Comparison of ENCODE assay signal across 18 cellular contexts in the genomic region with DNA sequence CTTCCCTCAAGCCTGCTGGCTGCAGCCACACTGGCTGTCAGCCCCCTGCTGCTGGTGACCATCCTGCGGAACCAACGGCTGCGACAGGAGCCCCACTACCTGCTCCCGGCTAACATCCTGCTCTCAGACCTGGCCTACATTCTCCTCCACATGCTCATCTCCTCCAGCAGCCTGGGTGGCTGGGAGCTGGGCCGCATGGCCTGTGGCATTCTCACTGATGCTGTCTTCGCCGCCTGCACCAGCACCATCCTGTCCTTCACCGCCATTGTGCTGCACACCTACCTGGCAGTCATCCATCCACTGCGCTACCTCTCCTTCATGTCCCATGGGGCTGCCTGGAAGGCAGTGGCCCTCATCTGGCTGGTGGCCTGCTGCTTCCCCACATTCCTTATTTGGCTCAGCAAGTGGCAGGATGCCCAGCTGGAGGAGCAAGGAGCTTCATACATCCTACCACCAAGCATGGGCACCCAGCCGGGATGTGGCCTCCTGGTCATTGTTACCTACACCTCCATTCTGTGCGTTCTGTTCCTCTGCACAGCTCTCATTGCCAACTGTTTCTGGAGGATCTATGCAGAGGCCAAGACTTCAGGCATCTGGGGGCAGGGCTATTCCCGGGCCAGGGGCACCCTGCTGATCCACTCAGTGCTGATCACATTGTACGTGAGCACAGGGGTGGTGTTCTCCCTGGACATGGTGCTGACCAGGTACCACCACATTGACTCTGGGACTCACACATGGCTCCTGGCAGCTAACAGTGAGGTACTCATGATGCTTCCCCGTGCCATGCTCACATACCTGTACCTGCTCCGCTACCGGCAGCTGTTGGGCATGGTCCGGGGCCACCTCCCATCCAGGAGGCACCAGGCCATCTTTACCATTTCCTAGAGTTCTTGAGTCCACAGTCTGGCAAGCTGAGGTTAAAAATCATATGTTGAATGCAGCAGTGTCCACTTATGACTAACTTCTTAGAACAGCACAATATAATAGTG. TPM values are rescaled to one million over a fixed set of nuclear protein-coding genes. Genes with fewer than 3 reads are reported as not detected.
A peak's percentile ranks its signal among the peaks of the same experiment; 100 is the strongest.
DNase-seq lines count a peak whose midpoint lies in the region; ATAC-seq and TF ChIP-seq lines count a peak whose summit lies in the region.
"Had no signal": no experiment of that assay in that cellular context is flagged by ENCODE, and none has a peak within 500 bp of the region (broad histone marks: within the 10 kb centered on the region; RNA-seq: fewer than 3 reads in every experiment).

No MANE protein-coding gene starts in this region.

- in situ Hi-C loops in brain microvascular endothelial cell (cut with HindIII; ENCODE audit: low pct_ligation_motif_present, low sequenced_read_pairs), result no loop called here

- no peaks in the 10 kb centered on the region for H3K9me3 Mint-ChIP-seq in activated naive CD8-positive, alpha-beta T cell (ENCODE audit: low read depth)
- H3K9me3 Mint-ChIP-seq in activated naive CD8-positive, alpha-beta T cell treated with anti-CD3 and anti-CD28 coated beads for 36 hours, result peaks cover 1% of the 10 kb centered on the region
- no peaks in the 10 kb centered on the region for H3K9me3 Mint-ChIP-seq in endothelial cell (ENCODE audit: unreplicated experiment)

- ATAC-seq in GM18519 (IDR thresholded peaks at IDR 0.05; ENCODE audit: low FRiP score, unreplicated experiment), result no peak
- no peak for ATAC-seq in HG02938 (IDR thresholded peaks at IDR 0.05; ENCODE audit: unreplicated experiment)
- ATAC-seq: HCT116; stimulated activated naive B cell treated with anti-CD40 and anti-IgM and Interleukin-4, amounts not matched to agents 10 μg/mL and 1 μg/mL and 100 μg/mL, for 72 hours had no signal

- no peak overlapping the region for H3K27ac ChIP-seq in brain microvascular endothelial cell
- H3K27ac ChIP-seq: skin epidermis had no signal

- TF ChIP-seq CTCF in endothelial cell (IDR thresholded peaks at IDR 0.05; ENCODE audit: unreplicated experiment) (no peak), brain microvascular endothelial cell (IDR thresholded peaks at IDR 0.05; ENCODE audit: low read depth, low read length, missing control alignments) (no peak)

- peak overlapping the region; percentile 8 for H3K4me3 Mint-ChIP-seq in activated naive CD8-positive, alpha-beta T cell
- H3K4me3 Mint-ChIP-seq in activated naive CD8-positive, alpha-beta T cell treated with anti-CD3 and anti-CD28 coated beads for 36 hours, result no peak overlapping the region
- peak overlapping the region; percentile 17 for H3K4me3 Mint-ChIP-seq in endothelial cell (ENCODE audit: unreplicated experiment)
- H3K4me3 Mint-ChIP-seq: stimulated activated naive B cell treated with anti-CD40 and anti-IgM and Interleukin-4, amounts not matched to agents 10 μg/mL and 1 μg/mL and 100 μg/mL, for 72 hours had no signal

- H3K36me3 ChIP-seq in brain microvascular endothelial cell (replicated peaks), result no peaks in the 10 kb centered on the region

- peaks cover 10% of the 10 kb centered on the region for H3K4me1 Mint-ChIP-seq in activated naive CD8-positive, alpha-beta T cell (ENCODE audit: low read depth)
- peaks cover 1% of the 10 kb centered on the region for H3K4me1 Mint-ChIP-seq in activated naive CD8-positive, alpha-beta T cell treated with anti-CD3 and anti-CD28 coated beads for 36 hours
- H3K4me1 Mint-ChIP-seq in endothelial cell (ENCODE audit: unreplicated experiment), result peaks cover 6% of the 10 kb centered on the region

- H3K36me3 Mint-ChIP-seq in activated naive CD8-positive, alpha-beta T cell, result no peaks in the 10 kb centered on the region
- H3K36me3 Mint-ChIP-seq in activated naive CD8-positive, alpha-beta T cell treated with anti-CD3 and anti-CD28 coated beads for 36 hours, result no peaks in the 10 kb centered on the region
- H3K36me3 Mint-ChIP-seq in endothelial cell (ENCODE audit: low read depth, unreplicated experiment), result no peaks in the 10 kb centered on the region
- H3K36me3 Mint-ChIP-seq: stimulated activated naive B cell treated with anti-CD40 and anti-IgM and Interleukin-4, amounts not matched to agents 10 μg/mL and 1 μg/mL and 100 μg/mL, for 72 hours had no signal

- no peaks in the 10 kb centered on the region for H3K27me3 ChIP-seq in brain microvascular endothelial cell (replicated peaks)

- H3K27me3 Mint-ChIP-seq in activated naive CD8-positive, alpha-beta T cell, result no peaks in the 10 kb centered on the region
- no peaks in the 10 kb centered on the region for H3K27me3 Mint-ChIP-seq in activated naive CD8-positive, alpha-beta T cell treated with anti-CD3 and anti-CD28 coated beads for 36 hours
- H3K27me3 Mint-ChIP-seq in endothelial cell (ENCODE audit: unreplicated experiment), result peaks cover 9% of the 10 kb centered on the region

- H3K27ac Mint-ChIP-seq in activated naive CD8-positive, alpha-beta T cell, result no peak overlapping the region
- H3K27ac Mint-ChIP-seq in activated naive CD8-positive, alpha-beta T cell treated with anti-CD3 and anti-CD28 coated beads for 36 hours, result no peak overlapping the region
- H3K27ac Mint-ChIP-seq in endothelial cell (ENCODE audit: unreplicated experiment), result no peak overlapping the region
- H3K27ac Mint-ChIP-seq: stimulated activated naive B cell treated with anti-CD40 and anti-IgM and Interleukin-4, amounts not matched to agents 10 μg/mL and 1 μg/mL and 100 μg/mL, for 72 hours had no signal

- H3K4me3 ChIP-seq in brain microvascular endothelial cell (ENCODE audit: low read depth, low read length), result no peak overlapping the region
- H3K4me3 ChIP-seq: skin epidermis had no signal

- no peak for DNase-seq in activated naive CD8-positive, alpha-beta T cell treated with anti-CD3 and anti-CD28 coated beads for 36 hours
- DNase-seq in NCI-H2107 (lab: John Stamatoyannopoulos, UW) (peak; percentile 60), endothelial cell (ENCODE audit: low spot score) (no peak), pons (ENCODE audit: low spot score) (no peak), brain microvascular endothelial cell (no peak)
- DNase-seq: activated CD4-positive, CD25-positive, alpha-beta regulatory T cell treated with anti-CD3 and anti-CD28 coated beads, Interleukin-2, amount 50 U/mL, for 72 hours; mammary epithelial cell; NCI-H1048; RPMI8226; stimulated activated naive B cell treated with anti-CD40 and anti-IgM and Interleukin-4, amounts not matched to agents 10 μg/mL and 1 μg/mL and 100 μg/mL, for 72 hours had no signal

RNA-seq across cellular contexts. Expression of a gene that starts 0.7 kb away (rescaled TPM):
- total RNA-seq in activated naive CD8-positive, alpha-beta T cell treated with anti-CD3 and anti-CD28 coated beads for 36 hours, result not detected
- not detected for total RNA-seq in endothelial cell (ENCODE audit: unreplicated experiment)
- total RNA-seq: mammary epithelial cell; osteoblast; T-helper 2 cell treated with Interferon-gamma antibody and Interleukin-4, amounts not matched to agents 100 ng/mL and 5 ng/mL, for 36 hours; ureter had no signal

RNA-seq across cellular contexts. Expression of a gene that starts 25.7 kb away (rescaled TPM):
- total RNA-seq in activated naive CD8-positive, alpha-beta T cell treated with anti-CD3 and anti-CD28 coated beads for 36 hours, result not detected
- total RNA-seq in endothelial cell (ENCODE audit: unreplicated experiment), result 0.18 TPM
- total RNA-seq: mammary epithelial cell; osteoblast; T-helper 2 cell treated with Interferon-gamma antibody and Interleukin-4, amounts not matched to agents 100 ng/mL and 5 ng/mL, for 36 hours; ureter had no signal
